Comparison of ENCODE assay signal across 8 cellular contexts in the genomic region with DNA sequence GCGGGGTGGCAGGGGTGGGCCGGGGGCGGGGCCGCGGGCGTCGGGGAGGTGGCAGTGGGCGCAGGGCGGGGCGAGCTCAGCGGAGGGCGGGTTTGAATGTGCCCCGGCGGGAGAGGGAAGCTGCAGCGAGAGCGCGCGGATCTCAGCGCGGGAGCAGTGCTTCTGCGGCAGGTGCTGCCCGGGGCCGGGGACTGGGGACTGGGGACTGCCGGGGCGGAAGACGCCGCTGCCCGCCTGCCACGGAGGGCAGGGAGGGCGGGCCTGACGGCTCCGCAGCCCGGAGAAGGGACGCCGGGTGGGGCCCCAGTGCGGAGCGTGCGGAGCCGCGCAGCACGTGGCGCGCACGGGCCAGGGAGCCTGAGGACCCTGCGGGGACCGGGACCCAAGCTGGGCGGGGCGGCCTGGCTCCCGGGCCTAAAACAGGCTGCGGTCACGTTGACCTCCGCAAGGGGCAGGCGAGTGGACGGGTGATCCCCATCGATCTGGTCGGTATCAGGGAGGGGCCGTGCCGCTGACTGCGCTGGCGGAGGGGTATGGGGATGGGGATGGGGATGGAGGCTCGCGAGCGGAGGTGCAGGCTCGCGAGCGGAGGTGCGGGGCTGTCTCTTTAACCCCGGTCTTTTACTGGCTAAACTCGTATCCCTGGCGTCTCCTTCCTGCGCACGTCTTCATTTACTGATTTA. TPM values are rescaled to one million over a fixed set of nuclear protein-coding genes. Genes with fewer than 3 reads are reported as not detected.
DNase-seq lines count a peak whose midpoint lies in the region; ATAC-seq, FAIRE-seq and TF ChIP-seq lines count a peak whose summit lies in the region.

A gene (plus strand): TSS at position 125 of the 683 bp plus-strand sequence. CDS start 3,719 bp downstream, outside the sequence.

- TF ChIP-seq CTCF in Peyer's patch (IDR thresholded peaks at IDR 0.05) (peak in 3 of 6 experiments; percentile 15 to 28 (median 16)), esophagus squamous epithelium (IDR thresholded peaks at IDR 0.05) (peak in 1 of 6 experiments; percentile 10)

- H3K4me1 ChIP-seq in HUES6 (ENCODE audit: control insufficient read depth, insufficient read depth, low read length) (peaks cover 56% of the 10 kb centered on the region), Peyer's patch (peaks cover 0 to 75% (median 10%) of the 10 kb centered on the region in 4 donors), esophagus squamous epithelium (peaks cover 60 to 94% (median 72%) of the 10 kb centered on the region in 3 donors)
- H3K4me1 ChIP-seq in naive thymus-derived CD4-positive, alpha-beta T cell (ENCODE audit: control insufficient read depth in 2 of 2, insufficient read depth in 2 of 2, low read length in 2 of 2): peaks cover 15 to 16% of the 10 kb centered on the region in 2 donors

- WGBS in esophagus squamous epithelium, 2 donors: 0% methylated on average over 4 to 10 of the region's 72 CpGs

- no peak for TF ChIP-seq POLR2A in Peyer's patch (IDR thresholded peaks at IDR 0.05)
- TF ChIP-seq POLR2A in esophagus squamous epithelium (IDR thresholded peaks at IDR 0.05): peak in 1 of 4 donors; percentile 44

- H3K27ac ChIP-seq in HUES6 (ENCODE audit: low read depth, low read length): peak within 1 kb of the TSS; percentile 61; the same call in 1 of the 2 replicates
- H3K27ac ChIP-seq in Peyer's patch: peak within 1 kb of the TSS; percentile 49 to 72 (median 66)
- H3K27ac ChIP-seq in esophagus squamous epithelium: peak within 1 kb of the TSS; percentile 66 to 91 (median 88)
- peak within 1 kb of the TSS; percentile 56 for H3K27ac ChIP-seq in naive thymus-derived CD4-positive, alpha-beta T cell (ENCODE audit: low read depth, low read length)

- H3K36me3 ChIP-seq in HUES6 (ENCODE audit: control insufficient read depth, insufficient read depth, low read length) (peaks cover 9% of the 10 kb centered on the region), Peyer's patch (no peaks in the 10 kb centered on the region), esophagus squamous epithelium (peaks cover 0 to 3% (median 0%) of the 10 kb centered on the region in 3 donors)
- no peaks in the 10 kb centered on the region for H3K36me3 ChIP-seq in naive thymus-derived CD4-positive, alpha-beta T cell (ENCODE audit: control insufficient read depth in 2 of 3, insufficient read depth in 3 of 3, low read length in 3 of 3)

- peak within 1 kb of the TSS in 6 of 9 donors; percentile 6 to 84 (median 78) for H3K27ac Mint-ChIP-seq in naive thymus-derived CD4-positive, alpha-beta T cell

- H3K9me3 Mint-ChIP-seq in naive thymus-derived CD4-positive, alpha-beta T cell: no peaks in the 10 kb centered on the region

- peaks cover 6 to 43% (median 28%) of the 10 kb centered on the region in 7 donors for H3K4me1 Mint-ChIP-seq in naive thymus-derived CD4-positive, alpha-beta T cell

- H3K9me3 ChIP-seq in HUES6 (ENCODE audit: control insufficient read depth, insufficient read depth, low read depth, low read length) (no peaks in the 10 kb centered on the region), Peyer's patch (no peaks in the 10 kb centered on the region), esophagus squamous epithelium (no peaks in the 10 kb centered on the region)
- H3K9me3 ChIP-seq in naive thymus-derived CD4-positive, alpha-beta T cell (ENCODE audit: control insufficient read depth in 2 of 3, low read length in 3 of 3): no peaks in the 10 kb centered on the region

- H3K27me3 ChIP-seq in HUES6 (ENCODE audit: control insufficient read depth, insufficient read depth, low read length) (no peaks in the 10 kb centered on the region), Peyer's patch (no peaks in the 10 kb centered on the region), esophagus squamous epithelium (no peaks in the 10 kb centered on the region)
- no peaks in the 10 kb centered on the region for H3K27me3 ChIP-seq in naive thymus-derived CD4-positive, alpha-beta T cell (ENCODE audit: control insufficient read depth in 2 of 2, insufficient read depth in 2 of 2, low read length in 2 of 2)

- DNase-seq in AML-193 (lab: John Stamatoyannopoulos, UW): peak; percentile 74 to 76
- DNase-seq in GM19239 (ENCODE audit: insufficient read length, low spot score): peak; percentile 91
- peak; percentile 82 to 90 (median 86) for DNase-seq in Peyer's patch
- DNase-seq in activated T-cell treated with anti-CD3 and anti-CD28 coated beads, Interleukin-2, amount 50 U/mL, for 48 hours: peak; percentile 88 to 92
- no peak for DNase-seq in esophagus squamous epithelium (lab: John Stamatoyannopoulos, UW)
- DNase-seq in naive thymus-derived CD4-positive, alpha-beta T cell: peak; percentile 65 to 82 (median 79)
- peak; percentile 73 to 85 (median 80) for DNase-seq in stimulated activated naive CD4-positive, alpha-beta T cell (lab: John Stamatoyannopoulos, UW)

- H3K36me3 Mint-ChIP-seq in naive thymus-derived CD4-positive, alpha-beta T cell: no peaks in the 10 kb centered on the region

- H3K9ac ChIP-seq in HUES6 (ENCODE audit: low read length): peak within 1 kb of the TSS; percentile 55

- POLR2A ChIA-PET in naive thymus-derived CD4-positive, alpha-beta T cell (lab: Charles Lee): interaction anchor here (0.5 to 4.7 kb wide), 6 partner anchors 12 to 1087 kb away, joined by 4 to 51 read pairs (median 6); a partner anchor contains a TSS

- H3K4me3 Mint-ChIP-seq in naive thymus-derived CD4-positive, alpha-beta T cell: peak within 1 kb of the TSS; percentile 75 to 93 (median 84)

- CTCF ChIA-PET in naive thymus-derived CD4-positive, alpha-beta T cell (lab: Charles Lee): interaction anchor here (1.0 to 2.9 kb wide), 8 partner anchors 12 to 112 kb away, joined by 3 to 15 read pairs (median 4); a partner anchor contains a TSS

- peak; percentile 90 for ATAC-seq in naive thymus-derived CD4-positive, alpha-beta T cell

- intact Hi-C loops in esophagus squamous epithelium (cut with DNase I): no loop called here
- intact Hi-C loops in naive thymus-derived CD4-positive, alpha-beta T cell (cut with micrococcal nuclease): loop anchor here (1.0 to 5.0 kb wide), 7 partner anchors 23 to 453 kb away; a partner anchor contains a TSS

- H3K27me3 Mint-ChIP-seq in naive thymus-derived CD4-positive, alpha-beta T cell: peaks cover 0 to 7% (median 0%) of the 10 kb centered on the region in 5 donors

- H3K4me3 ChIP-seq in HUES6 (ENCODE audit: low read depth, low read length) (peak within 1 kb of the TSS; percentile 80), Peyer's patch (peak within 1 kb of the TSS; percentile 53 to 78 (median 67)), esophagus squamous epithelium (peak within 1 kb of the TSS; percentile 43 to 85 (median 62))
- H3K4me3 ChIP-seq in naive thymus-derived CD4-positive, alpha-beta T cell (ENCODE audit: low read length): peak within 1 kb of the TSS; percentile 63

- FAIRE-seq in GM19239 (lab: Jason Lieb, UNC): no peak

RNA-seq across cellular contexts. Expression of the gene that starts here (rescaled TPM):
- 10 to 100 TPM in 3 of 4 donors, 1 to 10 TPM in 1; 4.4 to 25.6 (median 19.5) TPM for total RNA-seq in Peyer's patch
- total RNA-seq in esophagus squamous epithelium: 10 to 100 TPM; 12.7 to 24.8 (median 22.3) TPM
- 10 to 100 TPM in 1 of 5 experiments, 1 to 10 TPM in 2, under 1 TPM in 2; 0.84 to 41.1 (median 1.8) TPM for total RNA-seq in naive thymus-derived CD4-positive, alpha-beta T cell
- polyA plus RNA-seq in naive thymus-derived CD4-positive, alpha-beta T cell: 1 to 10 TPM in 1 of 2 donors, under 1 TPM in 1; 0.95 to 2.0 TPM
